ENCODE assay signal across 22 cellular contexts in genomic region chr7:2601065-2601464, GRCh38. TPM values are rescaled to one million over a fixed set of nuclear protein-coding genes. Genes with fewer than 3 reads are reported as not detected.
DNase-seq lines count a peak whose midpoint lies in the region; ATAC-seq, FAIRE-seq and TF ChIP-seq lines count a peak whose summit lies in the region.
"Had no signal": no experiment of that assay in that cellular context is flagged by ENCODE, and none has a peak within 500 bp of the region (broad histone marks: within the 10 kb centered on the region; RNA-seq: fewer than 3 reads in every experiment).

No MANE protein-coding gene starts in this region.

- DNase-seq in COLO829 (ENCODE audit: low spot score) (peak; percentile 66), SK-MEL-5 (ENCODE audit: low read depth, low spot score) (peak; percentile 92), iPS-NIHi11 (ENCODE audit: low spot score) (peak; percentile 86), small intestine (peak; percentile 41), COLO668 (lab: John Stamatoyannopoulos, UW; ENCODE audit: unreplicated experiment) (no peak), NCI-H510A (lab: John Stamatoyannopoulos, UW) (no peak), gastrocnemius medialis (no peak)
- DNase-seq: C1 segment of cervical spinal cord; CD8-positive, alpha-beta memory T cell; DMS79 treated with DMSO at 0.1 percent for 48 hours; HFFc6; IMR-90; NCI-H1417; NCI-H187; NCI-H2227 treated with DMSO at 0.1 percent for 48 hours; NCI-H524 treated with DMSO at 0.1 percent for 48 hours; PC-3; SIG-M5 had no signal

- FAIRE-seq in small intestine (lab: Jason Lieb, UNC): no peak
- FAIRE-seq: A549, G401.6 had no signal

- intact Hi-C loops in gastrocnemius medialis (cut with DNase I; ENCODE audit: low total_unique reads): no loop called here

- no peak overlapping the region for H3K4me3 ChIP-seq in small intestine (ENCODE audit: low read depth in 1 of 2, low read length in 2 of 2)
- no peak overlapping the region for H3K4me3 ChIP-seq in gastrocnemius medialis
- H3K4me3 ChIP-seq: A549 had no signal

- in situ Hi-C loops in SK-MEL-5 (cut with HindIII; ENCODE audit: low pct_unique_long_range_greater_than_20kb, low sequenced_read_pairs): no loop called here
- in situ Hi-C loops in gastrocnemius medialis (cut with MboI; ENCODE audit: low sequenced_read_pairs in 4 of 4): no loop called here

- 31 to 70% (median 62%) methylated on average over 9 of the region's 9 CpGs for WGBS in small intestine, 3 donors

- H3K27me3 ChIP-seq in small intestine (ENCODE audit: control insufficient read depth in 2 of 2, insufficient read depth in 2 of 2, low read length in 2 of 2) (no peaks in the 10 kb centered on the region), gastrocnemius medialis (no peaks in the 10 kb centered on the region)

- H3K4me1 ChIP-seq in small intestine (ENCODE audit: control insufficient read depth in 2 of 2, insufficient read depth in 1 of 2, low read depth in 1 of 2, low read length in 1 of 2) (no peaks in the 10 kb centered on the region), gastrocnemius medialis (no peaks in the 10 kb centered on the region)
- H3K4me1 ChIP-seq: A549 had no signal

- TF ChIP-seq CTCF in gastrocnemius medialis (IDR thresholded peaks at IDR 0.05 in 4 of 5, conservative IDR thresholded peaks at IDR 0.05 in 1 of 5): no peak

- H3K36me3 ChIP-seq in small intestine (ENCODE audit: control insufficient read depth in 2 of 2, insufficient read depth in 2 of 2, low read length in 2 of 2) (peaks cover 7 to 16% of the 10 kb centered on the region in 2 donors), gastrocnemius medialis (peaks cover 0 to 14% of the 10 kb centered on the region in 2 donors)

- H3K27ac ChIP-seq in small intestine (ENCODE audit: low read depth in 1 of 2, low read length in 1 of 2) (no peak overlapping the region), gastrocnemius medialis (no peak overlapping the region)
- H3K27ac ChIP-seq: A549, HL-60 had no signal

- TF ChIP-seq POLR2A in gastrocnemius medialis (IDR thresholded peaks at IDR 0.05): no peak

- no peak for ATAC-seq in GM18498 (IDR thresholded peaks at IDR 0.05; ENCODE audit: unreplicated experiment)
- ATAC-seq in gastrocnemius medialis: no peak
- ATAC-seq: A549, PC-3 had no signal

- H3K9me3 ChIP-seq in small intestine (ENCODE audit: control insufficient read depth, low read depth) (no peaks in the 10 kb centered on the region), gastrocnemius medialis (no peaks in the 10 kb centered on the region)
- H3K9me3 ChIP-seq: A549 had no signal

RNA-seq across cellular contexts. Expression of gene TTYH3, which starts 30.7 kb away (rescaled TPM):
- 156 and 169 TPM in 2 replicates for total RNA-seq in SK-MEL-5 (2014; rRNA removed; shearing (Covaris generic))
- polyA plus RNA-seq in SK-MEL-5 (2015; cell fraction: cytosol; rRNA removed): 1,380 and 1,624 TPM in 2 replicates
- polyA plus RNA-seq in SK-MEL-5 (2015; cell fraction: nucleus; rRNA removed): 735 and 798 TPM in 2 replicates
- 10 to 100 TPM in 1 of 3 donors, 1 to 10 TPM in 2; 6.9 to 32.0 (median 9.2) TPM for polyA plus RNA-seq in small intestine
- 10 to 100 TPM in 1 of 4 donors, 1 to 10 TPM in 3; 2.9 to 14.8 (median 5.2) TPM for total RNA-seq in gastrocnemius medialis

RNA-seq across cellular contexts. Expression of gene IQCE, which starts 42.3 kb away (rescaled TPM):
- 22.3 and 26.2 TPM in 2 replicates for total RNA-seq in SK-MEL-5 (2014; rRNA removed; shearing (Covaris generic))
- polyA plus RNA-seq in SK-MEL-5 (2015; cell fraction: cytosol; rRNA removed): 24.4 and 34.3 TPM in 2 replicates
- 33.8 and 55.8 TPM in 2 replicates for polyA plus RNA-seq in SK-MEL-5 (2015; cell fraction: nucleus; rRNA removed)
- polyA plus RNA-seq in small intestine: 10 to 100 TPM; 11.1 to 20.8 (median 19.9) TPM
- 10 to 100 TPM in 1 of 4 donors, 1 to 10 TPM in 3; 6.3 to 11.5 (median 8.8) TPM for total RNA-seq in gastrocnemius medialis

RNA-seq across cellular contexts. Expression of gene BRAT1, which starts 45.7 kb away (rescaled TPM):
- total RNA-seq in SK-MEL-5 (2014; rRNA removed; shearing (Covaris generic)): 85.7 and 87.1 TPM in 2 replicates
- 114 and 125 TPM in 2 replicates for polyA plus RNA-seq in SK-MEL-5 (2015; cell fraction: cytosol; rRNA removed)
- polyA plus RNA-seq in SK-MEL-5 (2015; cell fraction: nucleus; rRNA removed): 380 and 422 TPM in 2 replicates
- 10 to 100 TPM; 25.6 to 40.3 (median 30.8) TPM for polyA plus RNA-seq in small intestine
- total RNA-seq in gastrocnemius medialis: 10 to 100 TPM; 15.3 to 36.4 (median 20.2) TPM

Comparison
In these comparisons a context has a peak if more than half of its experiments do, and no peak if none do; other contexts are left out.
1. DNase-seq: peak in COLO829 (single experiment), SK-MEL-5 (single experiment), iPS-NIHi11 (single experiment) and small intestine (single experiment); none in COLO668 (single experiment), NCI-H510A (single experiment) and gastrocnemius medialis (0 of 2).